Comparison of ENCODE assay signal across 25 cellular contexts in genomic region chr4:55933611-55934010, GRCh38.
"Had no signal": no experiment of that assay in that cellular context is flagged by ENCODE, and none has a peak within 500 bp of the region (broad histone marks: within the 10 kb centered on the region; RNA-seq: fewer than 3 reads in every experiment).

No MANE protein-coding gene starts in this region.

- FAIRE-seq: endometrium had no signal

- H3K4me2 ChIP-seq: neural progenitor cell, smooth muscle cell had no signal

- H3K9ac ChIP-seq: neural progenitor cell, parathyroid adenoma had no signal

- H3K79me2 ChIP-seq: parathyroid adenoma had no signal

- DNase-seq: cortex of kidney; effector memory CD8-positive, alpha-beta T cell; erythroblast; gastrocnemius medialis; head of caudate nucleus; left colon; left ventricle myocardium superior; lower lobe of right lung; midbrain; naive thymus-derived CD4-positive, alpha-beta T cell; right lobe of liver; stimulated activated CD4-positive, alpha-beta T cell treated with anti-CD3 and anti-CD28 coated beads, Interleukin-12 subunit alpha, Interleukin-12 subunit beta, amount 100 ng/mL, for 4 hours; stimulated activated CD4-positive, alpha-beta T cell treated with anti-CD3 and anti-CD28 coated beads, Interleukin-1b, Interleukin-23, amount 100 ng/mL, for 48 hours; stimulated activated CD4-positive, alpha-beta T cell treated with anti-CD3 and anti-CD28 coated beads, Interleukin-4, amount 100 ng/mL, for 1 hour; stimulated activated CD8-positive, alpha-beta memory T cell treated with anti-CD3 and anti-CD28 coated beads, Interleukin-4, amount 100 ng/mL, for 48 hours; stimulated activated naive CD4-positive, alpha-beta T cell; stimulated activated naive CD8-positive, alpha-beta T cell treated with anti-CD3 and anti-CD28 coated beads, Interleukin-15, amount 100 ng/mL, for 72 hours; transverse colon; upper lobe of right lung; uterus had no signal

- H3K9me3 ChIP-seq: gastrocnemius medialis, right lobe of liver, suprapubic skin had no signal

- H3K36me3 ChIP-seq: gastrocnemius medialis, neural progenitor cell, right lobe of liver, suprapubic skin, transverse colon, upper lobe of right lung, uterus had no signal

- H3K27ac ChIP-seq: gastrocnemius medialis, lower lobe of right lung, neural progenitor cell, parathyroid adenoma, right lobe of liver, suprapubic skin, transverse colon, upper lobe of right lung, uterus had no signal

- H3K27me3 ChIP-seq: gastrocnemius medialis, neural progenitor cell, right lobe of liver, transverse colon, upper lobe of right lung, uterus had no signal

- H3K4me1 ChIP-seq: gastrocnemius medialis, lower lobe of right lung, neural progenitor cell, parathyroid adenoma, right lobe of liver, suprapubic skin, transverse colon, upper lobe of right lung, uterus had no signal

- ATAC-seq: effector memory CD8-positive, alpha-beta T cell; gastrocnemius medialis; left colon; left ventricle myocardium superior; lower lobe of right lung; naive thymus-derived CD4-positive, alpha-beta T cell; right lobe of liver; stimulated activated naive CD8-positive, alpha-beta T cell treated with anti-CD3 and anti-CD28 coated beads, Interleukin-15, amount 100 ng/mL, for 72 hours; upper lobe of right lung had no signal

- H3K4me3 ChIP-seq: gastrocnemius medialis, lower lobe of right lung, neural progenitor cell, right lobe of liver, smooth muscle cell, suprapubic skin, transverse colon, upper lobe of right lung, uterus had no signal

- H2AFZ ChIP-seq: neural progenitor cell, parathyroid adenoma had no signal
